11 cellular contexts compared by ENCODE assay signal in the genomic region with DNA sequence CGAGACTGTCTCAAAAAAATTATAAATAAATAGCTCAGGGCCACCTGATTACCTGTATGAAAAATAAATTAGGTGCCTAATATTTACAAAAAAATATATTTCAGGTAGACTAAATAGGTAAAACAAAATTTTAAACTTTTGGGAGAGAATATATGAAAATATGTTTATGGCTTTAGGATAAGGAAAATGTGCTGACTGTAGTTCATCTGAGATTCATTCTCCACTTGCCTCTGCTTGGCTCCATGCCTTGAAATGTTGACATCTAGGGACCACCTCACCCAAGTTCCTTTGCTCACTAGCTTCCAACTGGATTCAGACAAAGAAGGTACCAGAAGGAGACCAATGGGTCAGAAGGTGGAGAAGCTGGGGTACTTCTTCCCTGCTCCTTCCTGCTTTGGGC.
"Had no signal": no experiment of that assay in that cellular context is flagged by ENCODE, and none has a peak within 500 bp of the region (broad histone marks: within the 10 kb centered on the region; RNA-seq: fewer than 3 reads in every experiment).

No MANE protein-coding gene starts in this region.

- H3K9me3 Mint-ChIP-seq: activated T-helper 1 cell treated with anti-CD3 and anti-CD28 coated beads, Interleukin-12 subunit alpha, Interleukin-12 subunit beta, Interleukin-2, Interleukin-4 antibody, amounts not matched to agents 30 ng/mL and 10 ng/mL and 1 ng/mL, durations not matched to agents 14 hours and 24 hours and 36 hours had no signal

- ATAC-seq: left colon had no signal

- H3K27ac ChIP-seq: ovary, sigmoid colon, thyroid gland had no signal

- H3K4me3 Mint-ChIP-seq: activated T-helper 1 cell treated with anti-CD3 and anti-CD28 coated beads, Interleukin-12 subunit alpha, Interleukin-12 subunit beta, Interleukin-2, Interleukin-4 antibody, amounts not matched to agents 30 ng/mL and 10 ng/mL and 1 ng/mL, durations not matched to agents 14 hours and 24 hours and 36 hours had no signal

- H3K27me3 ChIP-seq: ovary, sigmoid colon, spleen, thyroid gland had no signal

- H3K9me3 ChIP-seq: ovary, sigmoid colon, spleen, thyroid gland had no signal

- DNase-seq: activated CD4-positive, alpha-beta T cell treated with anti-CD3 and anti-CD28 coated beads for 48 hours; activated CD8-positive, alpha-beta memory T cell treated with anti-CD3 and anti-CD28 coated beads for 24 hours; activated naive CD4-positive, alpha-beta T cell treated with Interleukin-2 at 50 U/mL for 16 hours; left colon; midbrain; ovary; sigmoid colon; spleen; T-helper 2 cell; thyroid gland had no signal

- H3K4me1 ChIP-seq: sigmoid colon, thyroid gland had no signal
